Comparison of ENCODE assay signal across 8 cellular contexts in the genomic region with DNA sequence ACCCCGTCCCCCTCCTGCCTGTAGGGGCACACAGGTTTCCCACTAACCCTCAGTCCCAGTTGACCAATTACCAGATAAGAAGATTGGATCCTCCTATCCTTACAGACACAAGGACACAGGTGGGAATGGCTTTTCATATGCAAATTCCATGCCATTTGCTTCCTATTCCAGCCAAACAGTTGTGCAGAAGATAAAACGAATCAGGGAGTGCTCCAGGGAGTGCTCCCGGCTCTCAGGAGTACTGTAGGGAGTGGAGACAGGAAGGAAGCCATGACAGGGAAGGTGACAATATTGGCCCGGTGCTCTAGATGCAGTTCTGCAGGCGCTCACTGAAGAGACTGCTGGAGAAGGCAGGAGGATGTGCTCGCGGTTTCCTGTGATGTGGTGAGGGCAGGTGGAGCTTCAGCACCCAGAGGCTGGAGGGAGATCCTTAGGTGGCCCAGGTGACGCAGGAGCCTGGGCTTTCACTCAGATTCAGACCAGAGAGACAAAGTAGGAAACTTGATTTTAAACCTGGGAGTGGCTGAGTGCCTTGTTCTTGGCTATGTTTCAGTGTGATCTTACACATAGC.
DNase-seq lines count a peak whose midpoint lies in the region; ATAC-seq and TF ChIP-seq lines count a peak whose summit lies in the region.

No MANE protein-coding gene starts in this region.

- peaks cover 28% of the 10 kb centered on the region for H3K4me1 ChIP-seq in DOHH2 (ENCODE audit: control insufficient read depth, low read length)
- H3K4me1 ChIP-seq in Peyer's patch: peaks cover 9 to 25% (median 18%) of the 10 kb centered on the region in 4 donors

- no peak overlapping the region for H3K27ac ChIP-seq in DOHH2 (ENCODE audit: low read depth, low read length)
- H3K27ac ChIP-seq in Peyer's patch: peak overlapping the region in 1 of 4 donors; percentile 41

- peak overlapping the region; percentile 67 to 91 for H3K27ac Mint-ChIP-seq in activated naive CD4-positive, alpha-beta T cell treated with anti-CD3 and anti-CD28 coated beads, Interleukin-2, amount 50 U/mL, for 72 hours

- peaks cover 10 to 12% of the 10 kb centered on the region in 2 donors for H3K36me3 Mint-ChIP-seq in activated naive CD4-positive, alpha-beta T cell treated with anti-CD3 and anti-CD28 coated beads, Interleukin-2, amount 50 U/mL, for 72 hours

- peak overlapping the region; percentile 11; the same call in 1 of the 2 replicates for H3K4me2 ChIP-seq in DOHH2 (ENCODE audit: low read length)

- TF ChIP-seq CTCF in DOHH2 (IDR thresholded peaks at IDR 0.05; ENCODE audit: low read depth, low read length, poor library complexity, severe bottlenecking) (no peak), Peyer's patch (IDR thresholded peaks at IDR 0.05) (no peak)

- H3K9me3 ChIP-seq in DOHH2 (ENCODE audit: control insufficient read depth, insufficient read depth, low read length): no peaks in the 10 kb centered on the region
- no peaks in the 10 kb centered on the region for H3K9me3 ChIP-seq in Peyer's patch
- no peaks in the 10 kb centered on the region for H3K9me3 ChIP-seq in MG63

- POLR2A ChIA-PET in HEK293T (lab: Yijun Ruan, JAX): no interaction called here

- H4K20me1 ChIP-seq in DOHH2 (ENCODE audit: control insufficient read depth, insufficient read depth, low read depth, low read length): no peaks in the 10 kb centered on the region

- CTCF ChIA-PET in HEK293T (lab: Yijun Ruan, JAX): no interaction called here

- H3K9me3 Mint-ChIP-seq in activated naive CD4-positive, alpha-beta T cell treated with anti-CD3 and anti-CD28 coated beads, Interleukin-2, amount 50 U/mL, for 72 hours: peaks cover 0 to 5% of the 10 kb centered on the region in 2 donors

- in situ Hi-C loops in G401 (cut with HindIII; ENCODE audit: low sequenced_read_pairs): no loop called here

- DNase-seq in Peyer's patch (peak in 2 of 3 donors; percentile 84 to 93), NCI-H2081 treated with DMSO at 0.1 percent for 48 hours (lab: John Stamatoyannopoulos, UW) (no peak), HEK293T (ENCODE audit: extremely low spot score) (no peak), G401 (ENCODE audit: low spot score) (no peak), MG63 (no peak)
- DNase-seq in activated naive CD4-positive, alpha-beta T cell treated with anti-CD3 and anti-CD28 coated beads, Interleukin-2, amount 50 U/mL, for 72 hours (ENCODE audit: low spot score in 2 of 2): peak; percentile 78 to 88
- DNase-seq in stimulated activated CD4-positive, alpha-beta T cell treated with anti-CD3 and anti-CD28 coated beads, Interleukin-15, amount 100 ng/mL, for 1 hour (ENCODE audit: low read depth in 1 of 2, low spot score in 1 of 2): peak; percentile 29 to 32

- no peak overlapping the region for H3K4me3 ChIP-seq in DOHH2 (ENCODE audit: low read length)
- no peak overlapping the region for H3K4me3 ChIP-seq in Peyer's patch
- no peak overlapping the region for H3K4me3 ChIP-seq in MG63

- H3F3A ChIP-seq in DOHH2 (ENCODE audit: control insufficient read depth, insufficient read depth): no peaks in the 10 kb centered on the region

- H3K27me3 ChIP-seq in DOHH2 (ENCODE audit: control insufficient read depth, low read length): no peaks in the 10 kb centered on the region
- H3K27me3 ChIP-seq in Peyer's patch: no peaks in the 10 kb centered on the region
- no peaks in the 10 kb centered on the region for H3K27me3 ChIP-seq in MG63

- peak; percentile 83 for ATAC-seq in activated naive CD4-positive, alpha-beta T cell treated with anti-CD3 and anti-CD28 coated beads, Interleukin-2, amount 50 U/mL, for 72 hours

- H3K36me3 ChIP-seq in DOHH2 (ENCODE audit: control insufficient read depth, low read length) (no peaks in the 10 kb centered on the region), Peyer's patch (no peaks in the 10 kb centered on the region), MG63 (no peaks in the 10 kb centered on the region)

- TF ChIP-seq POLR2A in Peyer's patch (IDR thresholded peaks at IDR 0.05): no peak

- no peaks in the 10 kb centered on the region for H3K79me2 ChIP-seq in DOHH2 (ENCODE audit: control insufficient read depth, low read length)

- H3K9me2 ChIP-seq in DOHH2 (replicated peaks; ENCODE audit: control insufficient read depth, low read length): no peaks in the 10 kb centered on the region

TF ChIP-seq in HEK293T, 16 proteins besides CTCF, POLR2A, EP300 and RAD21:
- TF ChIP-seq FOXK2 (IDR thresholded peaks at IDR 0.05) (no peak), FOXA1 (IDR thresholded peaks at IDR 0.05) (no peak), LEF1 (IDR thresholded peaks at IDR 0.05; ENCODE audit: borderline replicate concordance) (no peak), TARDBP (IDR thresholded peaks at IDR 0.05) (no peak), ELF4 (IDR thresholded peaks at IDR 0.05) (no peak), ZNF384 (IDR thresholded peaks at IDR 0.05) (no peak), SP1 (IDR thresholded peaks at IDR 0.05) (no peak), HDGF (IDR thresholded peaks at IDR 0.05; ENCODE audit: borderline replicate concordance) (no peak), ARNT (IDR thresholded peaks at IDR 0.05) (no peak)

Comparison
In these comparisons a context has a peak if more than half of its experiments do, and no peak if none do; other contexts are left out.
1. DNase-seq: peak in Peyer's patch (2 of 3), activated naive CD4-positive, alpha-beta T cell treated with anti-CD3 and anti-CD28 coated beads, Interleukin-2, amount 50 U/mL, for 72 hours (2 of 2) and stimulated activated CD4-positive, alpha-beta T cell treated with anti-CD3 and anti-CD28 coated beads, Interleukin-15, amount 100 ng/mL, for 1 hour (2 of 2); none in NCI-H2081 treated with DMSO at 0.1 percent for 48 hours (single experiment), HEK293T (single experiment), G401 (single experiment) and MG63 (single experiment).